In genomic region chr2:100822587-100823248, GRCh38 we compare ENCODE assay signal across 11 cellular contexts. TPM values are rescaled to one million over a fixed set of nuclear protein-coding genes. Genes with fewer than 3 reads are reported as not detected.
DNase-seq lines count a peak whose midpoint lies in the region; ATAC-seq, FAIRE-seq and TF ChIP-seq lines count a peak whose summit lies in the region.
"Had no signal": no experiment of that assay in that cellular context is flagged by ENCODE, and none has a peak within 500 bp of the region (broad histone marks: within the 10 kb centered on the region; RNA-seq: fewer than 3 reads in every experiment).

No MANE protein-coding gene starts in this region.

- H3K9me2 ChIP-seq in hepatocyte (replicated peaks; ENCODE audit: insufficient read depth) = no peaks in the 10 kb centered on the region

- FAIRE-seq in RCC 7860 (lab: Jason Lieb, UNC) = no peak
- FAIRE-seq: kidney had no signal

- no peaks in the 10 kb centered on the region for H3K4me1 ChIP-seq in hepatocyte (ENCODE audit: insufficient read depth)

- H3K4me1 Mint-ChIP-seq in chondrocyte (ENCODE audit: low read depth) = peaks cover 44% of the 10 kb centered on the region

- peaks cover 5% of the 10 kb centered on the region for H3K9me3 Mint-ChIP-seq in chondrocyte (ENCODE audit: low read depth)

- no peaks in the 10 kb centered on the region for H3K36me3 ChIP-seq in hepatocyte (replicated peaks; ENCODE audit: insufficient read depth, low read depth)
- H3K36me3 ChIP-seq: upper lobe of left lung had no signal

- H3K4me3 Mint-ChIP-seq in chondrocyte (ENCODE audit: unreplicated experiment) = peak overlapping the region; percentile 44

- TF ChIP-seq CTCF in chondrocyte (IDR thresholded peaks at IDR 0.05) (no peak), hepatocyte (IDR thresholded peaks at IDR 0.05; ENCODE audit: poor library complexity) (no peak)

- H3K27ac ChIP-seq in hepatocyte = no peak overlapping the region
- H3K27ac ChIP-seq: upper lobe of left lung had no signal

- no peaks in the 10 kb centered on the region for H3K27me3 Mint-ChIP-seq in chondrocyte (ENCODE audit: low read depth)

- peaks cover 4% of the 10 kb centered on the region for H3K27me3 ChIP-seq in hepatocyte

- H3K36me3 Mint-ChIP-seq in chondrocyte (ENCODE audit: low read depth) = no peaks in the 10 kb centered on the region

- H3K27ac Mint-ChIP-seq in chondrocyte (ENCODE audit: unreplicated experiment) = peak overlapping the region; percentile 72

- H3K9me3 ChIP-seq in hepatocyte (ENCODE audit: low read depth) = peaks cover 2% of the 10 kb centered on the region
- H3K9me3 ChIP-seq: upper lobe of left lung had no signal

- H4K20me1 ChIP-seq in hepatocyte (ENCODE audit: insufficient read depth, poor library complexity, severe bottlenecking) = no peaks in the 10 kb centered on the region

- DNase-seq in HT1080 (ENCODE audit: low read depth) (peak; percentile 18), chondrocyte (ENCODE audit: low spot score) (no peak), hepatocyte (ENCODE audit: low spot score) (no peak), superior temporal gyrus (ENCODE audit: extremely low spot score) (peak; percentile 63), RCC 7860 (ENCODE audit: low spot score) (no peak), OCI-M2 (lab: John Stamatoyannopoulos, UW; ENCODE audit: unreplicated experiment) (no peak), NCI-H2227 (lab: John Stamatoyannopoulos, UW; ENCODE audit: unreplicated experiment) (no peak)
- DNase-seq: kidney, posterior cingulate gyrus, upper lobe of left lung had no signal

- H2AFZ ChIP-seq in hepatocyte = no peak overlapping the region

- H3K4me2 ChIP-seq in hepatocyte = peak overlapping the region; percentile 98

- ATAC-seq in HG02970 (IDR thresholded peaks at IDR 0.05; ENCODE audit: low FRiP score, unreplicated experiment) = no peak

- H3K79me2 ChIP-seq in hepatocyte = peaks cover 37% of the 10 kb centered on the region

- H3K4me3 ChIP-seq in hepatocyte = no peak overlapping the region
- H3K4me3 ChIP-seq: upper lobe of left lung had no signal

- WGBS in hepatocyte (ENCODE audit: low lambda C conversion rate, missing lambda C conversion rate) = 87% methylated on average over 9 of the region's 9 CpGs

RNA-seq across cellular contexts. Expression of gene NPAS2, which starts 2.8 kb away (rescaled TPM):
- total RNA-seq in HT1080 (2014; rRNA removed; shearing (Covaris generic)) = 41.2 and 63.1 TPM in 2 replicates
- polyA plus RNA-seq in HT1080 (2015; cell fraction: cytosol; rRNA removed) = 115 and 128 TPM in 2 replicates
- polyA plus RNA-seq in HT1080 (2015; cell fraction: nucleus; rRNA removed) = 113 and 127 TPM in 2 replicates
- total RNA-seq in chondrocyte (21.7 to 25.6 TPM (median 24.0 TPM) in 3 replicates), hepatocyte (7.7 and 8.3 TPM in 2 replicates)
- 14.7 and 16.8 TPM in 2 replicates for polyA plus RNA-seq in hepatocyte

Comparison
In these comparisons a context has a peak if more than half of its experiments do, and no peak if none do; other contexts are left out.
1. DNase-seq: peak in HT1080 (single experiment) and superior temporal gyrus (single experiment); none in chondrocyte (single experiment), hepatocyte (single experiment), RCC 7860 (single experiment), OCI-M2 (single experiment) and NCI-H2227 (single experiment).